ENCODE assay signal across 1 cellular context in the genomic region with DNA sequence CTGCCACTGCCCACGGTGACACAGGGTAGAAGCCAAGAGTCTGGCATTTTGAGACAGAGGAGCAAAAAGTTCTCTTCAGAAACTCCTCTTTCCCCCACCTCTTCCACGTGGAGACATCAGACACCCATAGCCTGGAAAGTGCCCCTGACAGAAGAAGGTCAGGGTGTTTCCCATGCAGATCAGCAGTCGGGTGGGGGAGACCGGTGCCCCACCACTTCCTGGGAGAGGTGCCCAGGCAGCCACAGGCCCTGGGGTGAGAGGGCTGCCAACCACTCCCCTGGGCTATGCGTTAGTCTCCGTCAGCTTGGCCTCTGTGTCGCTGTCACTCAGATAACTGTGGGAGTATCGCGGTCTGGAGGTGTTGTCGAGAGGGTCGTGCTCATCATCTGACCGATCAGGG.
TF ChIP-seq lines count a peak whose summit lies in the region.

No MANE protein-coding gene starts in this region.

TF ChIP-seq in HepG2, 621 proteins besides CTCF, POLR2A, EP300 and RAD21:
- TF ChIP-seq, protein P1, sequence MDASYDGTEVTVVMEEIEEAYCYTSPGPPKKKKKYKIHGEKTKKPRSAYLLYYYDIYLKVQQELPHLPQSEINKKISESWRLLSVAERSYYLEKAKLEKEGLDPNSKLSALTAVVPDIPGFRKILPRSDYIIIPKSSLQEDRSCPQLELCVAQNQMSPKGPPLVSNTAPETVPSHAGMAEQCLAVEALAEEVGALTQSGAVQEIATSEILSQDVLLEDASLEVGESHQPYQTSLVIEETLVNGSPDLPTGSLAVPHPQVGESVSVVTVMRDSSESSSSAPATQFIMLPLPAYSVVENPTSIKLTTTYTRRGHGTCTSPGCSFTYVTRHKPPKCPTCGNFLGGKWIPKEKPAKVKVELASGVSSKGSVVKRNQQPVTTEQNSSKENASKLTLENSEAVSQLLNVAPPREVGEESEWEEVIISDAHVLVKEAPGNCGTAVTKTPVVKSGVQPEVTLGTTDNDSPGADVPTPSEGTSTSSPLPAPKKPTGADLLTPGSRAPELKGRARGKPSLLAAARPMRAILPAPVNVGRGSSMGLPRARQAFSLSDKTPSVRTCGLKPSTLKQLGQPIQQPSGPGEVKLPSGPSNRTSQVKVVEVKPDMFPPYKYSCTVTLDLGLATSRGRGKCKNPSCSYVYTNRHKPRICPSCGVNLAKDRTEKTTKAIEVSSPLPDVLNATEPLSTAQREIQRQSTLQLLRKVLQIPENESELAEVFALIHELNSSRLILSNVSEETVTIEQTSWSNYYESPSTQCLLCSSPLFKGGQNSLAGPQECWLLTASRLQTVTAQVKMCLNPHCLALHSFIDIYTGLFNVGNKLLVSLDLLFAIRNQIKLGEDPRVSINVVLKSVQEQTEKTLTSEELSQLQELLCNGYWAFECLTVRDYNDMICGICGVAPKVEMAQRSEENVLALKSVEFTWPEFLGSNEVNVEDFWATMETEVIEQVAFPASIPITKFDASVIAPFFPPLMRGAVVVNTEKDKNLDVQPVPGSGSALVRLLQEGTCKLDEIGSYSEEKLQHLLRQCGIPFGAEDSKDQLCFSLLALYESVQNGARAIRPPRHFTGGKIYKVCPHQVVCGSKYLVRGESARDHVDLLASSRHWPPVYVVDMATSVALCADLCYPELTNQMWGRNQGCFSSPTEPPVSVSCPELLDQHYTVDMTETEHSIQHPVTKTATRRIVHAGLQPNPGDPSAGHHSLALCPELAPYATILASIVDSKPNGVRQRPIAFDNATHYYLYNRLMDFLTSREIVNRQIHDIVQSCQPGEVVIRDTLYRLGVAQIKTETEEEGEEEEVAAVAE (CRISPR knock-in tag; IDR thresholded peaks at IDR 0.05; ENCODE audit: borderline replicate concordance) = no peak
- TF ChIP-seq ZBTB38 (CRISPR knock-in tag; IDR thresholded peaks at IDR 0.05) = peak; percentile 46; the same call in 1 of the 2 replicates
- peak; percentile 30 for TF ChIP-seq AGO2 (optimal IDR thresholded peaks at IDR 0.05; ENCODE audit: low read depth, low read length)
- TF ChIP-seq, protein P2, sequence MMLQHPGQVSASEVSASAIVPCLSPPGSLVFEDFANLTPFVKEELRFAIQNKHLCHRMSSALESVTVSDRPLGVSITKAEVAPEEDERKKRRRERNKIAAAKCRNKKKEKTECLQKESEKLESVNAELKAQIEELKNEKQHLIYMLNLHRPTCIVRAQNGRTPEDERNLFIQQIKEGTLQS (CRISPR knock-in tag; IDR thresholded peaks at IDR 0.05) = no peak
- TF ChIP-seq ZNF724P (CRISPR knock-in tag; IDR thresholded peaks at IDR 0.05; ENCODE audit: borderline replicate concordance) = no peak
- no peak for TF ChIP-seq EED (CRISPR knock-in tag; IDR thresholded peaks at IDR 0.05)
TF ChIP-seq in HepG2: peak in this region for 2.
